ENCODE assay signal across 8 cellular contexts in genomic region chr11:71453911-71454304, GRCh38. TPM values are rescaled to one million over a fixed set of nuclear protein-coding genes. Genes with fewer than 3 reads are reported as not detected.
DNase-seq lines count a peak whose midpoint lies in the region; ATAC-seq and TF ChIP-seq lines count a peak whose summit lies in the region.

No MANE protein-coding gene starts in this region.

- peak overlapping the region; percentile 76 for H3K27ac Mint-ChIP-seq in Caco-2 (ENCODE audit: unreplicated experiment)

- CTCF ChIA-PET in Caco-2 (lab: Charles Lee), result interaction anchor here (0.5 kb wide), 1 partner anchor 28 kb away, joined by 3 read pairs; no protein-coding TSS in a partner anchor

- no peak for TF ChIP-seq POLR2A in erythroblast (IDR thresholded peaks at IDR 0.05; ENCODE audit: low read length)

- peaks cover 62% of the 10 kb centered on the region for H3K36me3 Mint-ChIP-seq in Caco-2 (ENCODE audit: insufficient read depth, unreplicated experiment)

- no peaks in the 10 kb centered on the region for H3K9me3 Mint-ChIP-seq in Caco-2 (ENCODE audit: unreplicated experiment)

- H3K36me3 ChIP-seq in Caco-2 (ENCODE audit: control insufficient read depth, insufficient read depth, low read length) (peaks cover 7% of the 10 kb centered on the region; the same call in 1 of the 2 replicates), OCI-LY1 (ENCODE audit: insufficient read depth, low read length) (peaks cover 31% of the 10 kb centered on the region), osteoblast (ENCODE audit: insufficient read depth, low read length) (peaks cover 41% of the 10 kb centered on the region)

- intact Hi-C loops in Caco-2 (cut with micrococcal nuclease; ENCODE audit: unreplicated experiment), result loop anchor here (1.0 to 5.0 kb wide), 4 partner anchors 16 to 202 kb away; partner anchors contain the start of gene SHANK2

- TF ChIP-seq CTCF in Caco-2 (IDR thresholded peaks at IDR 0.05; ENCODE audit: insufficient read depth in 1 of 2, low read depth in 1 of 2, low read length in 1 of 2, severe bottlenecking in 1 of 2, unreplicated experiment in 1 of 2) (no peak), OCI-LY1 (IDR thresholded peaks at IDR 0.05; ENCODE audit: low read length) (no peak), epithelial cell of esophagus (IDR thresholded peaks at IDR 0.05; ENCODE audit: insufficient read depth, low read depth, low read length, missing control alignments) (no peak), osteoblast (IDR thresholded peaks at IDR 0.05; ENCODE audit: extremely low read depth, low read depth, low read length) (no peak)

- H3K27me3 ChIP-seq in Caco-2 (replicated peaks; ENCODE audit: control insufficient read depth, insufficient read depth, low read length) (no peaks in the 10 kb centered on the region), OCI-LY1 (ENCODE audit: insufficient read depth, low read length) (no peaks in the 10 kb centered on the region), osteoblast (ENCODE audit: insufficient read depth, low read length) (no peaks in the 10 kb centered on the region)

- no peaks in the 10 kb centered on the region for H3K27me3 Mint-ChIP-seq in Caco-2 (ENCODE audit: insufficient read depth, unreplicated experiment)

- peaks cover 29% of the 10 kb centered on the region for H3K4me1 Mint-ChIP-seq in Caco-2 (ENCODE audit: low read depth, unreplicated experiment)

- H3K79me2 ChIP-seq in OCI-LY1 (ENCODE audit: insufficient read depth, low read length) (peaks cover 5% of the 10 kb centered on the region; the same call in 1 of the 2 replicates), osteoblast (ENCODE audit: insufficient read depth, low read length) (peaks cover 30% of the 10 kb centered on the region)

- peak overlapping the region; percentile 81 for H3K9ac ChIP-seq in OCI-LY1 (ENCODE audit: low read length)

- no peaks in the 10 kb centered on the region for H4K20me1 ChIP-seq in OCI-LY1 (ENCODE audit: insufficient read depth, low read length)
- peaks cover 10% of the 10 kb centered on the region for H4K20me1 ChIP-seq in osteoblast (ENCODE audit: insufficient read depth, low read length)

- peaks cover 19% of the 10 kb centered on the region for H3K4me1 ChIP-seq in Caco-2
- peaks cover 50% of the 10 kb centered on the region for H3K4me1 ChIP-seq in OCI-LY1 (ENCODE audit: insufficient read depth, low read length, severe bottlenecking)
- peaks cover 19% of the 10 kb centered on the region for H3K4me1 ChIP-seq in osteoblast (ENCODE audit: insufficient read depth, low read length)

- H3K4me3 Mint-ChIP-seq in Caco-2 (ENCODE audit: unreplicated experiment), result peak overlapping the region; percentile 85

- H3K9me3 ChIP-seq in Caco-2 (no peaks in the 10 kb centered on the region), OCI-LY1 (ENCODE audit: low read length) (no peaks in the 10 kb centered on the region), osteoblast (ENCODE audit: low read depth, low read length) (no peaks in the 10 kb centered on the region)

- H3K9me2 ChIP-seq in OCI-LY1 (ENCODE audit: low read depth, low read length), result no peaks in the 10 kb centered on the region

- ATAC-seq in HG03571 (IDR thresholded peaks at IDR 0.05; ENCODE audit: unreplicated experiment), result no peak

- POLR2A ChIA-PET in Caco-2 (lab: Charles Lee), result interaction anchor here (1.6 kb wide), 1 partner anchor 10 kb away, joined by 6 read pairs; no protein-coding TSS in a partner anchor

- H3K4me2 ChIP-seq in OCI-LY1 (ENCODE audit: low read length), result peak overlapping the region; percentile 90
- H3K4me2 ChIP-seq in osteoblast (ENCODE audit: insufficient read depth, low read length), result peak overlapping the region; percentile 92

- no peak overlapping the region for H2AFZ ChIP-seq in OCI-LY1 (ENCODE audit: low read length)
- peak overlapping the region; percentile 95 for H2AFZ ChIP-seq in osteoblast (ENCODE audit: low read length)

- no TSS peak for BruUV-seq in Caco-2 (replicated peaks; lab: Mats Ljungman, UMichigan)

- H3F3A ChIP-seq in OCI-LY1 (ENCODE audit: insufficient read depth, low read length), result peaks cover 10% of the 10 kb centered on the region; the same call in 1 of the 2 replicates

- DNase-seq in Caco-2 (no peak), epithelial cell of esophagus (ENCODE audit: low read depth) (peak; percentile 70), osteoblast (ENCODE audit: insufficient read length, low spot score, missing footprints) (no peak), erythroblast (lab: John Stamatoyannopoulos, UW) (no peak), cerebellar cortex (ENCODE audit: low spot score) (no peak), COLO829 (ENCODE audit: low spot score) (no peak)

- H3K4me3 ChIP-seq in Caco-2 (ENCODE audit: low read depth, low read length) (peak overlapping the region; percentile 72), OCI-LY1 (ENCODE audit: low read depth, low read length, poor library complexity, severe bottlenecking) (peak overlapping the region; percentile 95), epithelial cell of esophagus (ENCODE audit: low read length) (peak overlapping the region; percentile 87), osteoblast (ENCODE audit: insufficient read depth, low read length) (peak overlapping the region; percentile 99)

- H3K27ac ChIP-seq in OCI-LY1 (ENCODE audit: low read depth, low read length, poor library complexity, severe bottlenecking) (no peak overlapping the region), osteoblast (ENCODE audit: low read depth, low read length) (peak overlapping the region; percentile 79)

RNA-seq across cellular contexts. Expression of gene NADSYN1, which starts 0.9 kb away (rescaled TPM):
- total RNA-seq in Caco-2 (2022) (91.3 and 101 TPM in 2 replicates), osteoblast (69.5 and 81.1 TPM in 2 replicates)

RNA-seq across cellular contexts. Expression of gene DHCR7, which starts 5.7 kb away (rescaled TPM):
- total RNA-seq in Caco-2 (2022) (344 and 371 TPM in 2 replicates), osteoblast (58.3 and 60.4 TPM in 2 replicates)
